Comparison of ENCODE assay signal across 8 cellular contexts in the genomic region with DNA sequence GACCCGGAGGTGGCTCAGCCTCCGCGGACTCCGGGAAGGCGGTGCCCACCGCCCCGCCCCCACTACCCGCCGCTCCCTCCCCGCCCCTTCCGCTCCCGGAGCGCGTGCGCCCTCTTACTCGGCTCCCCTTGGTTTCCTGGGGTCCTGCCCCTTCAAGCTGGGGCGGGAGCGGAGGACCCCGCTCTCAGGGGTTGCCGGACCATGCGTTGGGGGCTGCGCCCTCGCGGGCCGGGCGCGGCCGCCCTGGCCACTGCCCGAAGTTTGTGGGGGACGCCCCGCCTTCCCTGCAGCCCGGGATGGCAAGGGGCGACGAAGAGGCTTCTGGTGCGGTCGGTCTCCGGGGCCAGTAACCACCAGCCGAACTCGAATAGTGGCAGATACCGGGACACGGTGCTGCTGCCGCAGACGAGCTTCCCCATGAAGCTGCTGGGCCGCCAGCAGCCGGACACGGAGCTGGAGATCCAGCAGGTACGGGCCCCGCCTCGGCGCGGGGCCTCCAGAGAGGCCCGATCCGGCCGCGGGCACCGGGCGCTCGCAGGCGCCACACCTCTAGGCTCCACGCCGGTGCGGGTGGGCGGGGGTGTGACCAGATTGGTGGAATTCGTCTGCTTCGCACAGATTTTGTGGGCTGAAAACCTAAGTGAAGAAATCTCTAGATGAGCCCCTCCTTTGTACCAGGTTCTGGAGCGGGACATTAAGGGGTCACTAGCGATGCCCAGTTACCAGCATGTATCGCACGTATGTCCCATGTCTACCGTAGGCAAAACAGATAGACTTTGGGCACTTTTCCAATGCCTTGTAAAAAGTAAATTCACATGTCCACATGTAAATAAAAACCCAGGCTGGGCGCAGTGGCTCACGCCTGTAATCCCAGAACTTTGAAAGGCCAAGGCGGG. TPM values are rescaled to one million over a fixed set of nuclear protein-coding genes. Genes with fewer than 3 reads are reported as not detected.
DNase-seq lines count a peak whose midpoint lies in the region; ATAC-seq and TF ChIP-seq lines count a peak whose summit lies in the region.

A gene (plus strand): TSS at position 117 of the 896 bp plus-strand sequence. CDS start 85 bp downstream, at position 202.

- H3K4me3 Mint-ChIP-seq in activated CD8-positive, alpha-beta T cell treated with anti-CD3 and anti-CD28 coated beads for 36 hours: peak within 1 kb of the TSS; percentile 78

- H3K27me3 Mint-ChIP-seq in activated CD8-positive, alpha-beta T cell treated with anti-CD3 and anti-CD28 coated beads for 36 hours: no peaks in the 10 kb centered on the region

- ATAC-seq in GM19043 (IDR thresholded peaks at IDR 0.05; ENCODE audit: low read depth, unreplicated experiment): peak; percentile 60
- peak; percentile 29 for ATAC-seq in HG03378 (IDR thresholded peaks at IDR 0.05; ENCODE audit: unreplicated experiment)
- peak; percentile 82 for ATAC-seq in activated CD8-positive, alpha-beta T cell treated with anti-CD3 and anti-CD28 coated beads for 36 hours

- POLR2A ChIA-PET in activated CD8-positive, alpha-beta T cell treated with anti-CD3 and anti-CD28 coated beads for 36 hours (lab: Charles Lee): interaction anchor here (1.2 kb wide), 1 partner anchor 47 kb away, joined by 3 read pairs; no protein-coding TSS in a partner anchor

- peaks cover 27% of the 10 kb centered on the region for H3K4me1 Mint-ChIP-seq in activated CD8-positive, alpha-beta T cell treated with anti-CD3 and anti-CD28 coated beads for 36 hours (ENCODE audit: low read depth)

- H3K4me3 ChIP-seq in BE2C (ENCODE audit: low read depth, low read length): peak within 1 kb of the TSS; percentile 95

- peaks cover 14% of the 10 kb centered on the region for H3K36me3 Mint-ChIP-seq in activated CD8-positive, alpha-beta T cell treated with anti-CD3 and anti-CD28 coated beads for 36 hours (ENCODE audit: low read depth)

- no peaks in the 10 kb centered on the region for H3K27me3 ChIP-seq in BE2C

- no peak for TF ChIP-seq CTCF in BE2C (IDR thresholded peaks at IDR 0.05; ENCODE audit: low read depth, low read length)
- no peak for TF ChIP-seq CTCF in activated CD8-positive, alpha-beta T cell treated with anti-CD3 and anti-CD28 coated beads for 36 hours (IDR thresholded peaks at IDR 0.05)

- peaks cover 5% of the 10 kb centered on the region for H3K4me1 ChIP-seq in BE2C

- peak within 1 kb of the TSS; percentile 73 for H3K27ac Mint-ChIP-seq in activated CD8-positive, alpha-beta T cell treated with anti-CD3 and anti-CD28 coated beads for 36 hours

- CTCF ChIA-PET in activated CD8-positive, alpha-beta T cell treated with anti-CD3 and anti-CD28 coated beads for 36 hours (lab: Charles Lee): interaction anchor here (0.6 to 1.1 kb wide), 3 partner anchors 9 to 128 kb away, joined by 3 to 4 read pairs (median 3); no protein-coding TSS in a partner anchor

- peaks cover 19% of the 10 kb centered on the region for H3K36me3 ChIP-seq in BE2C

- H3K9me3 Mint-ChIP-seq in activated CD8-positive, alpha-beta T cell treated with anti-CD3 and anti-CD28 coated beads for 36 hours: no peaks in the 10 kb centered on the region

- intact Hi-C loops in activated CD8-positive, alpha-beta T cell treated with anti-CD3 and anti-CD28 coated beads for 36 hours (cut with micrococcal nuclease): loop anchor here (5.0 kb wide), 1 partner anchor 47 kb away; a partner anchor contains a TSS

- DNase-seq in BE2C (peak; percentile 93), NCI-H748 (lab: John Stamatoyannopoulos, UW; ENCODE audit: unreplicated experiment) (peak; percentile 83), lung microvascular endothelial cell (ENCODE audit: low read depth in 2 of 2) (peak; percentile 87 to 92)
- peak; percentile 94 for DNase-seq in activated CD8-positive, alpha-beta T cell treated with anti-CD3 and anti-CD28 coated beads for 36 hours
- peak; percentile 88 for DNase-seq in effector CD4-positive, alpha-beta T cell
- DNase-seq in stimulated activated CD4-positive, alpha-beta T cell treated with anti-CD3 and anti-CD28 coated beads, TNF-alpha, amount 100 ng/mL, for 48 hours (ENCODE audit: low read depth in 3 of 3): peak; percentile 83 to 93 (median 84)

- no peaks in the 10 kb centered on the region; the same call in 1 of the 2 replicates for H3K9me3 ChIP-seq in BE2C

RNA-seq across cellular contexts. Expression of the gene that starts here (rescaled TPM):
- polyA plus RNA-seq in BE2C (2012; ENCODE audit: insufficient read depth, insufficient read length, low read depth): 35.3 TPM
- total RNA-seq in activated CD8-positive, alpha-beta T cell treated with anti-CD3 and anti-CD28 coated beads for 36 hours: 10 to 100 TPM; 75.0 to 75.2 TPM
- 78.5 and 89.9 TPM in 2 replicates for total RNA-seq in lung microvascular endothelial cell

Comparison
In these comparisons a context has a peak if more than half of its experiments do, and no peak if none do; other contexts are left out.
1. Peak in every context shown above with its lines: DNase-seq, ATAC-seq and H3K4me3 ChIP-seq.
2. ATAC-seq: peak in every context shown above with its lines; median percentile 82 in activated CD8-positive, alpha-beta T cell treated with anti-CD3 and anti-CD28 coated beads for 36 hours; 60 in GM19043; 29 in HG03378.